Comparison of ENCODE assay signal across 1 cellular context in the genomic region with DNA sequence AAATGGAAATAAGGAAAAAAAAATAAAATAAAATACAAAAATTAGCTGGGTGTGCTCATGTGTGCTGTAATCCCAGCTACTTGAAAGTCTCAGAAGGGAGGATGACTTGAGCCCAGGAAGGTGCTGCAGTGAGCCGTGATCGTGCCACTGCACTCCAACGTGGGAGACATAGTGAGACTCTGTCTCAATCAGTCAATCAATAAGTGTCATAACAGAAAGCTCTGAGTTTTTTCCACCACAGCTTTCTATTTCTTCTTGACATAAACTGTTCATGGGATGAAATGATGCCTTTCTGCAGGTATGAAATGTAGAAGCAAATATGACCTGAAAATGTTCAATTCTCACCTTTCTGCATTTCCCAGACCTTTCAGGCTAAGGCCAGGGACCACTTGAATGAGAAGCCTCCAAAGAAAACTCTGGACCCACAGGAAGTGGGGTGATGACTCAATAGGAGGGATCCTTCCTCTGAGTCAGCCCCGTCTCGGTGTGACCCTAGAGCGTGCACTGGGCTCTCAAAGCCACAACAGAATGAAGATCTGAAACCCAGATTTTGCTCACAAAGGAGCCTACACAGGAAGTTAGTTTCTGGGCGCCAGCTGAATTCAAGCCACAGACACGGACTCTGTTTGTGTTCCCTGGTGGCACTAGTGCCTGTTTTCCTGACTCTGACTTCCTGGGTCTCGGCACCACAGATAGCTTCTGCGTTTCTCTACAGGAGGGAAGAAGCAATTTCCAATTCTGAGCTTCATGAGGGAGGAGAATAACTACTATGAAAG.
TF ChIP-seq lines count a peak whose summit lies in the region.

No MANE protein-coding gene starts in this region.

TF ChIP-seq in WTC11, 78 proteins besides CTCF, POLR2A, EP300 and RAD21 (continued from another document):
- TF ChIP-seq STAT6 (CRISPR knock-in tag; conservative IDR thresholded peaks at IDR 0.05; ENCODE audit: low read depth) (no peak), AR (CRISPR knock-in tag; IDR thresholded peaks at IDR 0.05) (no peak), SMAD3 (CRISPR knock-in tag; IDR thresholded peaks at IDR 0.05; ENCODE audit: borderline replicate concordance) (no peak), MAX (CRISPR knock-in tag; IDR thresholded peaks at IDR 0.05) (no peak)
- TF ChIP-seq, protein P1, sequence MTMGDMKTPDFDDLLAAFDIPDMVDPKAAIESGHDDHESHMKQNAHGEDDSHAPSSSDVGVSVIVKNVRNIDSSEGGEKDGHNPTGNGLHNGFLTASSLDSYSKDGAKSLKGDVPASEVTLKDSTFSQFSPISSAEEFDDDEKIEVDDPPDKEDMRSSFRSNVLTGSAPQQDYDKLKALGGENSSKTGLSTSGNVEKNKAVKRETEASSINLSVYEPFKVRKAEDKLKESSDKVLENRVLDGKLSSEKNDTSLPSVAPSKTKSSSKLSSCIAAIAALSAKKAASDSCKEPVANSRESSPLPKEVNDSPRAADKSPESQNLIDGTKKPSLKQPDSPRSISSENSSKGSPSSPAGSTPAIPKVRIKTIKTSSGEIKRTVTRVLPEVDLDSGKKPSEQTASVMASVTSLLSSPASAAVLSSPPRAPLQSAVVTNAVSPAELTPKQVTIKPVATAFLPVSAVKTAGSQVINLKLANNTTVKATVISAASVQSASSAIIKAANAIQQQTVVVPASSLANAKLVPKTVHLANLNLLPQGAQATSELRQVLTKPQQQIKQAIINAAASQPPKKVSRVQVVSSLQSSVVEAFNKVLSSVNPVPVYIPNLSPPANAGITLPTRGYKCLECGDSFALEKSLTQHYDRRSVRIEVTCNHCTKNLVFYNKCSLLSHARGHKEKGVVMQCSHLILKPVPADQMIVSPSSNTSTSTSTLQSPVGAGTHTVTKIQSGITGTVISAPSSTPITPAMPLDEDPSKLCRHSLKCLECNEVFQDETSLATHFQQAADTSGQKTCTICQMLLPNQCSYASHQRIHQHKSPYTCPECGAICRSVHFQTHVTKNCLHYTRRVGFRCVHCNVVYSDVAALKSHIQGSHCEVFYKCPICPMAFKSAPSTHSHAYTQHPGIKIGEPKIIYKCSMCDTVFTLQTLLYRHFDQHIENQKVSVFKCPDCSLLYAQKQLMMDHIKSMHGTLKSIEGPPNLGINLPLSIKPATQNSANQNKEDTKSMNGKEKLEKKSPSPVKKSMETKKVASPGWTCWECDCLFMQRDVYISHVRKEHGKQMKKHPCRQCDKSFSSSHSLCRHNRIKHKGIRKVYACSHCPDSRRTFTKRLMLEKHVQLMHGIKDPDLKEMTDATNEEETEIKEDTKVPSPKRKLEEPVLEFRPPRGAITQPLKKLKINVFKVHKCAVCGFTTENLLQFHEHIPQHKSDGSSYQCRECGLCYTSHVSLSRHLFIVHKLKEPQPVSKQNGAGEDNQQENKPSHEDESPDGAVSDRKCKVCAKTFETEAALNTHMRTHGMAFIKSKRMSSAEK (CRISPR knock-in tag; IDR thresholded peaks at IDR 0.05; ENCODE audit: borderline replicate concordance), result no peak
- TF ChIP-seq, protein P2, sequence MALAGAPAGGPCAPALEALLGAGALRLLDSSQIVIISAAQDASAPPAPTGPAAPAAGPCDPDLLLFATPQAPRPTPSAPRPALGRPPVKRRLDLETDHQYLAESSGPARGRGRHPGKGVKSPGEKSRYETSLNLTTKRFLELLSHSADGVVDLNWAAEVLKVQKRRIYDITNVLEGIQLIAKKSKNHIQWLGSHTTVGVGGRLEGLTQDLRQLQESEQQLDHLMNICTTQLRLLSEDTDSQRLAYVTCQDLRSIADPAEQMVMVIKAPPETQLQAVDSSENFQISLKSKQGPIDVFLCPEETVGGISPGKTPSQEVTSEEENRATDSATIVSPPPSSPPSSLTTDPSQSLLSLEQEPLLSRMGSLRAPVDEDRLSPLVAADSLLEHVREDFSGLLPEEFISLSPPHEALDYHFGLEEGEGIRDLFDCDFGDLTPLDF (CRISPR knock-in tag; IDR thresholded peaks at IDR 0.05), result no peak
